ENCODE assay signal across 2 cellular contexts in genomic region chr10:77907900-77908717, GRCh38.
TF ChIP-seq lines count a peak whose summit lies in the region.

No MANE protein-coding gene starts in this region.

TF ChIP-seq in GM23338, 12 proteins besides CTCF, POLR2A, EP300 and RAD21 (continued from another document):
- TF ChIP-seq ZNF331 (CRISPR knock-in tag; IDR thresholded peaks at IDR 0.05; ENCODE audit: low read depth) (no peak), ZNF114 (CRISPR knock-in tag; IDR thresholded peaks at IDR 0.05) (no peak)
TF ChIP-seq in GM23338: peak in this region for 0.

TF ChIP-seq in WTC11, 78 proteins besides CTCF, POLR2A, EP300 and RAD21 (continued from another document):
- TF ChIP-seq ZBTB43 (CRISPR knock-in tag; IDR thresholded peaks at IDR 0.05) = no peak
- TF ChIP-seq FOXK1 (CRISPR knock-in tag; IDR thresholded peaks at IDR 0.05) = no peak
- TF ChIP-seq SP1 (CRISPR knock-in tag; conservative IDR thresholded peaks at IDR 0.05) = no peak
- TF ChIP-seq ZSCAN18 (CRISPR knock-in tag; IDR thresholded peaks at IDR 0.05) = no peak
- no peak for TF ChIP-seq AFF4 (CRISPR knock-in tag; IDR thresholded peaks at IDR 0.05; ENCODE audit: borderline replicate concordance)
- TF ChIP-seq ZNF396 (CRISPR knock-in tag; IDR thresholded peaks at IDR 0.05; ENCODE audit: borderline replicate concordance) = no peak
- no peak for TF ChIP-seq ZNF423 (CRISPR knock-in tag; IDR thresholded peaks at IDR 0.05)
- no peak for TF ChIP-seq PREB (CRISPR knock-in tag; IDR thresholded peaks at IDR 0.05; ENCODE audit: borderline replicate concordance)
- no peak for TF ChIP-seq CREB1 (CRISPR knock-in tag; IDR thresholded peaks at IDR 0.05)
- no peak for TF ChIP-seq ATF2 (CRISPR knock-in tag; IDR thresholded peaks at IDR 0.05; ENCODE audit: borderline replicate concordance, low read depth)
- no peak for TF ChIP-seq CBFB (CRISPR knock-in tag; IDR thresholded peaks at IDR 0.05; ENCODE audit: low read depth)
- TF ChIP-seq GABPB1 (CRISPR knock-in tag; IDR thresholded peaks at IDR 0.05) = no peak
- no peak for TF ChIP-seq PRDM15 (CRISPR knock-in tag; IDR thresholded peaks at IDR 0.05)
- no peak for TF ChIP-seq HMGA2 (CRISPR knock-in tag; IDR thresholded peaks at IDR 0.05)
